Comparison of ENCODE assay signal across 17 cellular contexts in genomic region chr10:125472037-125472607, GRCh38.
DNase-seq lines count a peak whose midpoint lies in the region; ATAC-seq and TF ChIP-seq lines count a peak whose summit lies in the region.
"Had no signal": no experiment of that assay in that cellular context is flagged by ENCODE, and none has a peak within 500 bp of the region (broad histone marks: within the 10 kb centered on the region; RNA-seq: fewer than 3 reads in every experiment).

No MANE protein-coding gene starts in this region.

- H3K4me1 ChIP-seq in hepatocyte (ENCODE audit: insufficient read depth) (no peaks in the 10 kb centered on the region), trophoblast cell (ENCODE audit: control insufficient read depth in 1 of 2, insufficient read depth in 2 of 2, low read length in 2 of 2) (no peaks in the 10 kb centered on the region)

- no peaks in the 10 kb centered on the region for H3K79me1 ChIP-seq in trophoblast cell (ENCODE audit: low read length)

- TF ChIP-seq CTCF in RWPE1 (conservative IDR thresholded peaks at IDR 0.05; ENCODE audit: low read depth): no peak
- no peak for TF ChIP-seq CTCF in hepatocyte (IDR thresholded peaks at IDR 0.05; ENCODE audit: poor library complexity)

- H4K20me1 ChIP-seq in hepatocyte (ENCODE audit: insufficient read depth, poor library complexity, severe bottlenecking): no peaks in the 10 kb centered on the region

- 81% methylated on average over 4 of the region's 4 CpGs for WGBS in hepatocyte (ENCODE audit: low lambda C conversion rate, missing lambda C conversion rate)
- no CpG with 5 or more reads among the region's 4 CpGs for WGBS in trophoblast cell (ENCODE audit: extremely low coverage, insufficient coverage, insufficient read length)

- no peak overlapping the region for H2AK5ac ChIP-seq in trophoblast cell (ENCODE audit: low read length)

- no peak overlapping the region for H4K91ac ChIP-seq in trophoblast cell (ENCODE audit: low read depth, low read length)

- H3K79me2 ChIP-seq in hepatocyte (no peaks in the 10 kb centered on the region), trophoblast cell (ENCODE audit: control insufficient read depth, insufficient read depth, low read length, poor library complexity) (no peaks in the 10 kb centered on the region)

- ATAC-seq in HG02678 (IDR thresholded peaks at IDR 0.05; ENCODE audit: unreplicated experiment) (no peak), GM18867 (IDR thresholded peaks at IDR 0.05; ENCODE audit: unreplicated experiment) (no peak), HG02759 (IDR thresholded peaks at IDR 0.05; ENCODE audit: unreplicated experiment) (no peak)

- H2AFZ ChIP-seq in hepatocyte (no peak overlapping the region), trophoblast cell (ENCODE audit: insufficient read depth, low read length, poor library complexity) (no peak overlapping the region)

- H2BK120ac ChIP-seq in trophoblast cell (ENCODE audit: insufficient read depth, low read length, poor library complexity): no peak overlapping the region

- POLR2A ChIA-PET in RWPE1 (lab: Yijun Ruan, JAX; ENCODE audit: low non-redundant PET): no interaction called here

- H3K9ac ChIP-seq in trophoblast cell (ENCODE audit: low read length): no peak overlapping the region

- H3K4me3 ChIP-seq in hepatocyte (no peak overlapping the region), trophoblast cell (ENCODE audit: low read depth, low read length) (peak overlapping the region; percentile 53)

- H3K9me2 ChIP-seq in hepatocyte (replicated peaks; ENCODE audit: insufficient read depth): no peaks in the 10 kb centered on the region

- H3K18ac ChIP-seq in trophoblast cell (ENCODE audit: low read length): no peak overlapping the region

- DNase-seq in HuH-7 (ENCODE audit: low spot score) (peak; percentile 3), RWPE1 (ENCODE audit: low spot score) (peak; percentile 36), hepatocyte (ENCODE audit: low spot score) (peak; percentile 60), trophoblast cell (peak; percentile 9 to 12), SK-N-DZ (ENCODE audit: low spot score) (no peak)
- DNase-seq: ACHN, AML-193, H9, KBM-7, NCI-H2081 treated with DMSO at 0.1 percent for 48 hours, NCI-H2227 treated with DMSO at 0.1 percent for 48 hours, NCI-H524 treated with DMSO at 0.1 percent for 48 hours, SHP77 treated with DMSO at 0.1 percent for 48 hours had no signal

- H3K23ac ChIP-seq in trophoblast cell (ENCODE audit: low read length): no peak overlapping the region

- no peak overlapping the region for H4K12ac ChIP-seq in trophoblast cell (ENCODE audit: low read depth, low read length)

- no peak overlapping the region for H3K4ac ChIP-seq in trophoblast cell (ENCODE audit: low read depth, low read length)

- H3K4me2 ChIP-seq in hepatocyte (no peak overlapping the region), trophoblast cell (ENCODE audit: low read length) (no peak overlapping the region)

- no peak overlapping the region for H4K8ac ChIP-seq in trophoblast cell (ENCODE audit: low read depth, low read length)

- H2BK5ac ChIP-seq in trophoblast cell (ENCODE audit: low read depth, low read length, poor library complexity): no peak overlapping the region

- H3K9me3 ChIP-seq in hepatocyte (ENCODE audit: low read depth) (no peaks in the 10 kb centered on the region), trophoblast cell (ENCODE audit: insufficient read depth, low read depth, low read length) (no peaks in the 10 kb centered on the region)

- H3K36me3 ChIP-seq in hepatocyte (replicated peaks; ENCODE audit: insufficient read depth, low read depth) (no peaks in the 10 kb centered on the region), trophoblast cell (ENCODE audit: control insufficient read depth in 1 of 2, insufficient read depth in 2 of 2, low read length in 2 of 2) (no peaks in the 10 kb centered on the region)

- H3K14ac ChIP-seq in trophoblast cell (ENCODE audit: low read length): no peak overlapping the region

- H3K27me3 ChIP-seq in hepatocyte (peaks cover 4% of the 10 kb centered on the region), trophoblast cell (ENCODE audit: insufficient read depth, low read length) (peaks cover 3% of the 10 kb centered on the region)

- H3K27ac ChIP-seq in RWPE1: no peak overlapping the region
- no peak overlapping the region for H3K27ac ChIP-seq in hepatocyte
- no peak overlapping the region for H3K27ac ChIP-seq in trophoblast cell (ENCODE audit: low read depth, low read length)
- H3K27ac ChIP-seq: HL-60 had no signal

- H2BK12ac ChIP-seq in trophoblast cell (ENCODE audit: low read length): no peak overlapping the region

- CTCF ChIA-PET in RWPE1 (lab: Yijun Ruan, JAX): no interaction called here
